ENCODE assay signal across 8 cellular contexts in genomic region chr3:37243811-37244748, GRCh38. TPM values are rescaled to one million over a fixed set of nuclear protein-coding genes. Genes with fewer than 3 reads are reported as not detected.
DNase-seq lines count a peak whose midpoint lies in the region; ATAC-seq and TF ChIP-seq lines count a peak whose summit lies in the region.

No MANE protein-coding gene starts in this region.

- in situ Hi-C loops in gastrocnemius medialis (cut with MboI; ENCODE audit: low sequenced_read_pairs in 4 of 4) = no loop called here

- no peaks in the 10 kb centered on the region for H3K36me3 ChIP-seq in iPS-15b (ENCODE audit: control insufficient read depth, insufficient read depth, low read length)
- H3K36me3 ChIP-seq in gastrocnemius medialis = no peaks in the 10 kb centered on the region

- TF ChIP-seq POLR2A in gastrocnemius medialis (IDR thresholded peaks at IDR 0.05) = peak; percentile 60 to 76

- ATAC-seq in HG03432 (IDR thresholded peaks at IDR 0.05; ENCODE audit: unreplicated experiment) (peak; percentile 31), gastrocnemius medialis (peak; percentile 73 to 74)

- peaks cover 43% of the 10 kb centered on the region for H3K4me1 Mint-ChIP-seq in T-helper 1 cell treated with Interleukin-12 subunit alpha and Interleukin-12 subunit beta and Interleukin-4 antibody, amounts not matched to agents 30 μg/mL and 1 μg/mL, for 36 hours (ENCODE audit: low read depth)
- peaks cover 7% of the 10 kb centered on the region for H3K4me1 Mint-ChIP-seq in MCF 10A (ENCODE audit: insufficient read depth, unreplicated experiment)

- H3K4me1 ChIP-seq in iPS-15b (ENCODE audit: control insufficient read depth, insufficient read depth, low read length) (peaks cover 11% of the 10 kb centered on the region), gastrocnemius medialis (peaks cover 55 to 59% of the 10 kb centered on the region in 2 donors)

- H3K4me3 Mint-ChIP-seq in T-helper 1 cell treated with Interleukin-12 subunit alpha and Interleukin-12 subunit beta and Interleukin-4 antibody, amounts not matched to agents 30 μg/mL and 1 μg/mL, for 36 hours = peak overlapping the region; percentile 96
- H3K4me3 Mint-ChIP-seq in MCF 10A (ENCODE audit: unreplicated experiment) = peak overlapping the region; percentile 96

- no peaks in the 10 kb centered on the region for H3K9me3 ChIP-seq in iPS-15b (ENCODE audit: control insufficient read depth, insufficient read depth, low read length)
- H3K9me3 ChIP-seq in gastrocnemius medialis = no peaks in the 10 kb centered on the region

- POLR2A ChIA-PET in MCF 10A (lab: Yijun Ruan, JAX) = interaction anchor here (0.5 to 1.3 kb wide), 4 partner anchors 74 to 513 kb away, joined by 3 to 6 read pairs (median 4); no protein-coding TSS in a partner anchor

- BruUV-seq in MCF 10A (replicated peaks; lab: Mats Ljungman, UMichigan) = TSS peak; percentile 38

- CTCF ChIA-PET in MCF 10A (lab: Yijun Ruan, JAX) = interaction anchor here (1.1 to 1.4 kb wide), 2 partner anchors 26 to 33 kb away, joined by 3 to 6 read pairs; no protein-coding TSS in a partner anchor

- no peaks in the 10 kb centered on the region for H3K9me3 Mint-ChIP-seq in T-helper 1 cell treated with Interleukin-12 subunit alpha and Interleukin-12 subunit beta and Interleukin-4 antibody, amounts not matched to agents 30 μg/mL and 1 μg/mL, for 36 hours
- H3K9me3 Mint-ChIP-seq in MCF 10A (ENCODE audit: unreplicated experiment) = no peaks in the 10 kb centered on the region

- no peaks in the 10 kb centered on the region for H3K27me3 Mint-ChIP-seq in T-helper 1 cell treated with Interleukin-12 subunit alpha and Interleukin-12 subunit beta and Interleukin-4 antibody, amounts not matched to agents 30 μg/mL and 1 μg/mL, for 36 hours (ENCODE audit: low read depth)
- no peaks in the 10 kb centered on the region for H3K27me3 Mint-ChIP-seq in MCF 10A (ENCODE audit: insufficient read depth, unreplicated experiment)

- intact Hi-C loops in MCF 10A (cut with micrococcal nuclease) = no loop called here
- intact Hi-C loops in gastrocnemius medialis (cut with DNase I; ENCODE audit: low total_unique reads) = no loop called here

- H3K9ac ChIP-seq in iPS-15b (ENCODE audit: low read depth, low read length) = peak overlapping the region; percentile 97

- peak overlapping the region; percentile 97 for H3K4me3 ChIP-seq in iPS-15b (ENCODE audit: low read depth, low read length)
- peak overlapping the region; percentile 73 to 96 (median 94) for H3K4me3 ChIP-seq in gastrocnemius medialis

- no peak for TF ChIP-seq CTCF in MCF 10A (IDR thresholded peaks at IDR 0.05; ENCODE audit: unreplicated experiment)
- no peak for TF ChIP-seq CTCF in gastrocnemius medialis (IDR thresholded peaks at IDR 0.05 in 4 of 5, conservative IDR thresholded peaks at IDR 0.05 in 1 of 5)

- no peaks in the 10 kb centered on the region for H3K27me3 ChIP-seq in iPS-15b (ENCODE audit: control insufficient read depth, insufficient read depth, low read length)
- H3K27me3 ChIP-seq in gastrocnemius medialis = no peaks in the 10 kb centered on the region

- peak overlapping the region; percentile 96 for H3K27ac Mint-ChIP-seq in T-helper 1 cell treated with Interleukin-12 subunit alpha and Interleukin-12 subunit beta and Interleukin-4 antibody, amounts not matched to agents 30 μg/mL and 1 μg/mL, for 36 hours
- peak overlapping the region; percentile 96 for H3K27ac Mint-ChIP-seq in MCF 10A (ENCODE audit: low read depth, unreplicated experiment)

- DNase-seq in NCI-H82 (lab: John Stamatoyannopoulos, UW) (peak; percentile 60), NCI-H82 treated with DMSO at 0.1 percent for 48 hours (lab: John Stamatoyannopoulos, UW; ENCODE audit: unreplicated experiment) (no peak), MCF 10A (ENCODE audit: unreplicated experiment) (peak; percentile 83), gastrocnemius medialis (peak; percentile 91 to 94), NK-92 (lab: John Stamatoyannopoulos, UW; ENCODE audit: unreplicated experiment) (no peak)

- H3K27ac ChIP-seq in gastrocnemius medialis = peak overlapping the region; percentile 97 to 99 (median 98)

- peaks cover 13% of the 10 kb centered on the region for H3K36me3 Mint-ChIP-seq in T-helper 1 cell treated with Interleukin-12 subunit alpha and Interleukin-12 subunit beta and Interleukin-4 antibody, amounts not matched to agents 30 μg/mL and 1 μg/mL, for 36 hours (ENCODE audit: low read depth)
- peaks cover 12% of the 10 kb centered on the region for H3K36me3 Mint-ChIP-seq in MCF 10A (ENCODE audit: insufficient read depth, unreplicated experiment)

RNA-seq across cellular contexts. Expression of gene GOLGA4, which starts 1.0 kb away (rescaled TPM):
- total RNA-seq in MCF 10A (2022) (98.5 and 100.0 TPM in 2 replicates), gastrocnemius medialis (100 to 1,000 TPM; 233 to 357 (median 269) TPM)

Comparison
In these comparisons a context has a peak if more than half of its experiments do, and no peak if none do; other contexts are left out.
1. DNase-seq: peak in NCI-H82 (single experiment), MCF 10A (single experiment) and gastrocnemius medialis (2 of 2); none in NCI-H82 treated with DMSO at 0.1 percent for 48 hours (single experiment) and NK-92 (single experiment).